8 cellular contexts compared by ENCODE assay signal in genomic region chr14:96363751-96364336, GRCh38. TPM values are rescaled to one million over a fixed set of nuclear protein-coding genes. Genes with fewer than 3 reads are reported as not detected.
DNase-seq lines count a peak whose midpoint lies in the region; ATAC-seq and TF ChIP-seq lines count a peak whose summit lies in the region.

No MANE protein-coding gene starts in this region.

- peak overlapping the region; percentile 87 for H3K4me3 ChIP-seq in CD8-positive, alpha-beta T cell (ENCODE audit: low read depth, low read length)
- H3K4me3 ChIP-seq in HL-60 (replicated peaks; ENCODE audit: insufficient read depth, low read length) (peak overlapping the region; percentile 91), SJCRH30 (peak overlapping the region; percentile 97), body of pancreas (peak overlapping the region; percentile 94 to 95), skin epidermis (peak overlapping the region; percentile 66 to 100 (median 97))

- peaks cover 28% of the 10 kb centered on the region for H3K4me1 ChIP-seq in CD8-positive, alpha-beta T cell (ENCODE audit: insufficient read depth, low read length)
- H3K4me1 ChIP-seq in SJCRH30 (no peaks in the 10 kb centered on the region), body of pancreas (peaks cover 46% of the 10 kb centered on the region)

- H3K27ac ChIP-seq in CD8-positive, alpha-beta T cell (ENCODE audit: low read depth, low read length) = peak overlapping the region; percentile 59
- H3K27ac ChIP-seq in HL-60 (replicated peaks) (peak overlapping the region; percentile 65), SJCRH30 (no peak overlapping the region), body of pancreas (peak overlapping the region; percentile 18 to 99 (median 95)), skin epidermis (peak overlapping the region; percentile 69 to 99 (median 91))

- no peaks in the 10 kb centered on the region for H3K9me3 ChIP-seq in CD8-positive, alpha-beta T cell (ENCODE audit: low read length)
- H3K9me3 ChIP-seq in SJCRH30 (replicated peaks) = no peaks in the 10 kb centered on the region; the same call in 1 of the 2 replicates
- no peaks in the 10 kb centered on the region for H3K9me3 ChIP-seq in body of pancreas

- CTCF ChIA-PET in CD8-positive, alpha-beta T cell (lab: Charles Lee) = no interaction called here

- POLR2A ChIA-PET in CD8-positive, alpha-beta T cell (lab: Charles Lee) = interaction anchor here (0.9 to 1.6 kb wide), 3 partner anchors 18 to 28 kb away, joined by 3 to 4 read pairs (median 4); no protein-coding TSS in a partner anchor

- no peaks in the 10 kb centered on the region for H3K9me3 Mint-ChIP-seq in CD8-positive, alpha-beta T cell

- H3K36me3 ChIP-seq in CD8-positive, alpha-beta T cell (ENCODE audit: insufficient read depth, low read length) = no peaks in the 10 kb centered on the region
- H3K36me3 ChIP-seq in SJCRH30 (no peaks in the 10 kb centered on the region), body of pancreas (replicated peaks in 1 of 2; ENCODE audit: insufficient read depth in 1 of 2, low read depth in 2 of 2) (no peaks in the 10 kb centered on the region)

- H3K27me3 ChIP-seq in CD8-positive, alpha-beta T cell (ENCODE audit: insufficient read depth, low read length) = no peaks in the 10 kb centered on the region
- H3K27me3 ChIP-seq in HL-60 (ENCODE audit: insufficient read depth, poor library complexity, severe bottlenecking) (no peaks in the 10 kb centered on the region), SJCRH30 (no peaks in the 10 kb centered on the region), body of pancreas (no peaks in the 10 kb centered on the region)

- H3K4me1 Mint-ChIP-seq in CD8-positive, alpha-beta T cell (ENCODE audit: low read depth) = peaks cover 60% of the 10 kb centered on the region

- DNase-seq in CD8-positive, alpha-beta T cell = peak in 6 of 7 experiments; percentile 6 to 48 (median 32)
- DNase-seq in HL-60 (ENCODE audit: low read depth in 1 of 2, low spot score in 1 of 2) = peak in 1 of 2 experiments; percentile 53
- peak; percentile 22 to 50 for DNase-seq in SJCRH30
- peak; percentile 56 to 71 (median 64) for DNase-seq in body of pancreas
- peak; percentile 48 for DNase-seq in iPS-NIHi11 (ENCODE audit: low spot score)
- DNase-seq in GM19240 (ENCODE audit: insufficient read length, low spot score) = no peak

- TF ChIP-seq CTCF in CD8-positive, alpha-beta T cell (IDR thresholded peaks at IDR 0.05) = no peak
- no peak for TF ChIP-seq CTCF in HL-60 (IDR thresholded peaks at IDR 0.05; ENCODE audit: insufficient read depth, low read length)
- TF ChIP-seq CTCF in body of pancreas (IDR thresholded peaks at IDR 0.05) = no peak

- peaks cover 10% of the 10 kb centered on the region for H3K36me3 Mint-ChIP-seq in CD8-positive, alpha-beta T cell

- 0 to 1% methylated on average over 13 to 38 of the region's 38 CpGs for WGBS in body of pancreas, 2 donors

- H3K27me3 Mint-ChIP-seq in CD8-positive, alpha-beta T cell (ENCODE audit: low read depth) = no peaks in the 10 kb centered on the region

- H3K4me3 Mint-ChIP-seq in CD8-positive, alpha-beta T cell = peak overlapping the region; percentile 89

- no peak for TF ChIP-seq POLR2A in body of pancreas (IDR thresholded peaks at IDR 0.05)

- H3K27ac Mint-ChIP-seq in CD8-positive, alpha-beta T cell = peak overlapping the region; percentile 89

- peak; percentile 8 for ATAC-seq in CD8-positive, alpha-beta T cell
- ATAC-seq in GM19455 (IDR thresholded peaks at IDR 0.05; ENCODE audit: unreplicated experiment) (peak; percentile 26), body of pancreas (peak; percentile 30)

- intact Hi-C loops in CD8-positive, alpha-beta T cell (cut with DNase I, micrococcal nuclease) = loop anchor here (1.0 to 10.0 kb wide), 6 partner anchors 27 to 1209 kb away; partner anchors contain the start of genes PAPOLA (in 2 of the 2), DICER1 (in 1 of the 2) and VRK1 (in 1 of the 2)
- intact Hi-C loops in body of pancreas (cut with DNase I) = no loop called here

RNA-seq across cellular contexts. Expression of gene GSKIP, which starts 0.5 kb away (rescaled TPM):
- 10 to 100 TPM in 1 of 2 experiments, 1 to 10 TPM in 1; 9.4 to 13.5 TPM for total RNA-seq in CD8-positive, alpha-beta T cell
- 17.6 and 20.7 TPM in 2 replicates for total RNA-seq in SJCRH30 (2014; rRNA removed; shearing (Covaris generic))
- 10 to 100 TPM in 1 of 2 donors, 1 to 10 TPM in 1; 8.0 to 11.2 TPM for total RNA-seq in body of pancreas

RNA-seq across cellular contexts. Expression of gene ATG2B, which starts 0.7 kb away (rescaled TPM):
- total RNA-seq in CD8-positive, alpha-beta T cell = 10 to 100 TPM; 16.0 to 17.9 TPM
- 12.7 and 14.1 TPM in 2 replicates for total RNA-seq in SJCRH30 (2014; rRNA removed; shearing (Covaris generic))
- total RNA-seq in body of pancreas = 10 to 100 TPM; 26.2 to 51.7 TPM

RNA-seq across cellular contexts. Expression of gene AK7, which starts 28.1 kb away (rescaled TPM):
- not detected for total RNA-seq in CD8-positive, alpha-beta T cell
- not detected in 2 replicates for total RNA-seq in SJCRH30 (2014; rRNA removed; shearing (Covaris generic))
- 1 to 10 TPM; 1.6 to 4.3 TPM for total RNA-seq in body of pancreas
